In the genomic region with DNA sequence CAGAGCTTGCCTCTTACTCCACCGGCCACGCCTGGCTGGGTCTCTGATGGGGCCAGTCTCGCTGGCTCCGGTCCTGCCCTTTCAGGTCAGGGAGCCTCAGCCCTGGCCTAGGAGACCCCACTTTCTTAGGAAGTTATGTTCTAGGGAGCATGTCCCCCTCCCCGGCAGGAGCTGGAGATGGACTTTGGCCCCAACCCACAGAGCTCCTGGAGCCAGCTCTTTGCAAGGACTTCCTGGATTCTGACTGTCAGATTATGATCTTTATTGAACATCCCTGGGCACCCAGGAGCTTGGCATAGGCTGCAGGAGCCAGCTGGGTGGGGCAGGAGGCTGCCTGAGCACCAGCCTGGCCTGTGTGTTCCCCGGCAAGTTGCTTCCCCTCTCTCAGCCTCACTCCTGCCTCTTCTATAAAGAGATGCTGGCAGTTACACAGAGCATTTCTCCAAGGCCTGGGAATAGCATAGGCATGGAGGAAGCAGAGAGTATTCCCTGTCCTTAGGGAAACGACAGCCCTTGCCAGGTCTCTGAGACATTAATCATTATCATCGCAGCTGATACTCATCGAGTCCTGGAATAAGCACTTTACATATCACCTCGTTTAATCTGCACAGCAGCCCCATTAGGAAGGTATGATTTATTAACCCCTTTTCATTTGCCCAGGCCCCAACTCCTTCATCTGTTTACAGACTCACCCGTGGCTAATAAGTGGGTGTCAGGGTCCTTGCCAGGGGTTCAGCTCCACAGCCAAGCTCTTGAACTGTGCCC, we compare ENCODE assay signal across 16 cellular contexts. TPM values are rescaled to one million over a fixed set of nuclear protein-coding genes. Genes with fewer than 3 reads are reported as not detected.
DNase-seq lines count a peak whose midpoint lies in the region; ATAC-seq and TF ChIP-seq lines count a peak whose summit lies in the region.
"Had no signal": no experiment of that assay in that cellular context is flagged by ENCODE, and none has a peak within 500 bp of the region (broad histone marks: within the 10 kb centered on the region; RNA-seq: fewer than 3 reads in every experiment).

No MANE protein-coding gene starts in this region.

- CTCF ChIA-PET in mammary epithelial cell (lab: Charles Lee; ENCODE audit: low non-redundant PET) (interaction anchor here (0.6 kb wide), 1 partner anchor 72 kb away, joined by 4 read pairs; no protein-coding TSS in a partner anchor), Panc1 (lab: Charles Lee) (interaction anchor here (1.8 kb wide), 1 partner anchor 37 kb away, joined by 7 read pairs; no protein-coding TSS in a partner anchor)

- no peak overlapping the region for H3K27ac Mint-ChIP-seq in stimulated activated effector memory CD8-positive, alpha-beta T cell treated with anti-CD3 and anti-CD28 coated beads, Interleukin-12 subunit alpha, Interleukin-12 subunit beta, amount 100 ng/mL, for 72 hours
- H3K27ac Mint-ChIP-seq: T-helper 17 cell had no signal

- no peak overlapping the region for H3K4me3 Mint-ChIP-seq in stimulated activated effector memory CD8-positive, alpha-beta T cell treated with anti-CD3 and anti-CD28 coated beads, Interleukin-12 subunit alpha, Interleukin-12 subunit beta, amount 100 ng/mL, for 72 hours
- H3K4me3 Mint-ChIP-seq: activated T-cell treated with anti-CD3 and anti-CD28 coated beads, Interleukin-2, amount 50 U/mL, for 24 hours; T-helper 17 cell had no signal

- H3K36me3 Mint-ChIP-seq in stimulated activated effector memory CD8-positive, alpha-beta T cell treated with anti-CD3 and anti-CD28 coated beads, Interleukin-12 subunit alpha, Interleukin-12 subunit beta, amount 100 ng/mL, for 72 hours = peaks cover 12% of the 10 kb centered on the region

- no peaks in the 10 kb centered on the region for H4K20me1 ChIP-seq in mammary epithelial cell (ENCODE audit: insufficient read depth, low read length)

- H3K36me3 ChIP-seq in mammary epithelial cell (ENCODE audit: insufficient read depth, low read length) = no peaks in the 10 kb centered on the region
- H3K36me3 ChIP-seq in Panc1 (ENCODE audit: control insufficient read depth, insufficient read depth, low read length) = no peaks in the 10 kb centered on the region
- H3K36me3 ChIP-seq in suprapubic skin = no peaks in the 10 kb centered on the region

- H3K27me3 ChIP-seq in mammary epithelial cell (ENCODE audit: insufficient read depth, low read length) (peaks cover 5% of the 10 kb centered on the region), Panc1 (ENCODE audit: control insufficient read depth, insufficient read depth, low read length) (no peaks in the 10 kb centered on the region; the same call in 1 of the 2 replicates), suprapubic skin (peaks cover 31% of the 10 kb centered on the region)

- TF ChIP-seq EP300 in suprapubic skin (IDR thresholded peaks at IDR 0.05) = no peak

- H3K9ac ChIP-seq in mammary epithelial cell (ENCODE audit: insufficient read depth, low read length) = no peak overlapping the region

- no peak overlapping the region for H2AFZ ChIP-seq in mammary epithelial cell (ENCODE audit: low read depth, low read length)

- H3K9me3 ChIP-seq in mammary epithelial cell (replicated peaks; ENCODE audit: insufficient read depth, low read length) (peaks cover 19% of the 10 kb centered on the region), Panc1 (ENCODE audit: control insufficient read depth, insufficient read depth, low read depth, low read length) (no peaks in the 10 kb centered on the region), suprapubic skin (no peaks in the 10 kb centered on the region)

- H3K4me1 Mint-ChIP-seq in stimulated activated effector memory CD8-positive, alpha-beta T cell treated with anti-CD3 and anti-CD28 coated beads, Interleukin-12 subunit alpha, Interleukin-12 subunit beta, amount 100 ng/mL, for 72 hours = no peaks in the 10 kb centered on the region

- 40% methylated on average over 11 of the region's 11 CpGs for WGBS in mammary epithelial cell (ENCODE audit: low coverage, missing lambda C conversion rate)
- WGBS in suprapubic skin = 27% methylated on average over 11 of the region's 11 CpGs

- ATAC-seq in Panc1 (peak; percentile 46; the same call in 1 of the 2 replicates), left colon (peak; percentile 79), HG03196 (IDR thresholded peaks at IDR 0.05; ENCODE audit: unreplicated experiment) (no peak)
- ATAC-seq in stimulated activated effector memory CD8-positive, alpha-beta T cell treated with anti-CD3 and anti-CD28 coated beads, Interleukin-12 subunit alpha, Interleukin-12 subunit beta, amount 100 ng/mL, for 72 hours = no peak
- ATAC-seq: T-helper 17 cell had no signal

- H3K4me2 ChIP-seq in mammary epithelial cell (ENCODE audit: insufficient read depth, low read depth, low read length) = no peak overlapping the region

- TF ChIP-seq CTCF in mammary epithelial cell (conservative IDR thresholded peaks at IDR 0.05 in 1 of 2, IDR thresholded peaks at IDR 0.05 in 1 of 2; ENCODE audit: extremely low read depth in 1 of 2, insufficient read depth in 1 of 2, low read depth in 1 of 2, low read length in 2 of 2) (no peak), Panc1 (IDR thresholded peaks at IDR 0.05) (no peak), suprapubic skin (IDR thresholded peaks at IDR 0.05) (no peak)

- POLR2A ChIA-PET in Panc1 (lab: Charles Lee) = no interaction called here

- H3K4me1 ChIP-seq in mammary epithelial cell (ENCODE audit: insufficient read depth, low read length) = peaks cover 11% of the 10 kb centered on the region
- H3K4me1 ChIP-seq in Panc1 (ENCODE audit: control insufficient read depth, insufficient read depth, low read length) = peaks cover 8% of the 10 kb centered on the region
- peaks cover 52% of the 10 kb centered on the region for H3K4me1 ChIP-seq in suprapubic skin

- in situ Hi-C loops in T47D (cut with HindIII; ENCODE audit: low pct_unique_long_range_greater_than_20kb, low sequenced_read_pairs) (no loop called here), mammary epithelial cell (cut with MboI; ENCODE audit: low sequenced_read_pairs in 2 of 2) (no loop called here), Panc1 (cut with HindIII; ENCODE audit: low pct_unique_long_range_greater_than_20kb, low sequenced_read_pairs) (no loop called here)

- peaks cover 6% of the 10 kb centered on the region for H3K9me3 Mint-ChIP-seq in stimulated activated effector memory CD8-positive, alpha-beta T cell treated with anti-CD3 and anti-CD28 coated beads, Interleukin-12 subunit alpha, Interleukin-12 subunit beta, amount 100 ng/mL, for 72 hours

- H3K79me2 ChIP-seq in mammary epithelial cell (ENCODE audit: insufficient read depth, low read length) = no peaks in the 10 kb centered on the region

- TF ChIP-seq POLR2A in suprapubic skin (IDR thresholded peaks at IDR 0.05) = no peak

- no TSS peak for BruUV-seq in mammary epithelial cell (replicated peaks; lab: Mats Ljungman, UMichigan)
- BruUV-seq in Panc1 (replicated peaks; lab: Mats Ljungman, UMichigan) = no TSS peak

- H3K27ac ChIP-seq in mammary epithelial cell (ENCODE audit: insufficient read depth, low read depth, low read length) (no peak overlapping the region), Panc1 (ENCODE audit: low read length) (peak overlapping the region; percentile 23; the same call in 1 of the 2 replicates), suprapubic skin (peak overlapping the region; percentile 42)

- H3K4me3 ChIP-seq in mammary epithelial cell (replicated peaks in 1 of 3; ENCODE audit: insufficient read depth in 1 of 3, low read depth in 2 of 3, low read length in 3 of 3) = no peak overlapping the region
- 0 out of 4 replicates have a peak overlapping the region, but pooled peaks of 1 of the 2 experiments have one; percentile 4 for H3K4me3 ChIP-seq in Panc1 (ENCODE audit: low read depth in 2 of 2, low read length in 2 of 2)
- peak overlapping the region; percentile 11 for H3K4me3 ChIP-seq in suprapubic skin

- DNase-seq in T47D (ENCODE audit: low read depth in 1 of 2, low spot score in 1 of 2) (peak; percentile 90 to 95), mammary epithelial cell (no peak), Panc1 (ENCODE audit: low read depth, low spot score) (no peak), left colon (peak; percentile 81 to 92), suprapubic skin (ENCODE audit: low spot score in 2 of 2) (no peak), HCEC 1CT (no peak)
- no peak for DNase-seq in stimulated activated effector memory CD8-positive, alpha-beta T cell treated with anti-CD3 and anti-CD28 coated beads, Interleukin-12 subunit alpha, Interleukin-12 subunit beta, amount 100 ng/mL, for 72 hours (ENCODE audit: low spot score in 2 of 2)
- DNase-seq: activated CD4-positive, alpha-beta T cell treated with anti-CD3 and anti-CD28 coated beads for 4 hours; activated T-cell treated with anti-CD3 and anti-CD28 coated beads, Interleukin-2, amount 50 U/mL, for 24 hours; dermis blood vessel endothelial cell; Karpas-422; NCI-H2107; stimulated activated CD4-positive, alpha-beta T cell treated with anti-CD3 and anti-CD28 coated beads, Interleukin-4, amount 100 ng/mL, for 4 hours; stimulated activated naive CD4-positive, alpha-beta T cell treated with Interleukin-2 at 50 U/mL for 16 hours; T-helper 17 cell had no signal

- intact Hi-C loops in mammary epithelial cell (cut with micrococcal nuclease) = loop anchor here (1.0 kb wide), 2 partner anchors 84 to 174 kb away; no protein-coding TSS in a partner anchor
- intact Hi-C loops in Panc1 (cut with micrococcal nuclease; ENCODE audit: unreplicated experiment) = no loop called here
- intact Hi-C loops in left colon (cut with DNase I, micrococcal nuclease) = no loop called here

- dilution Hi-C loops in mammary epithelial cell (cut with HindIII; ENCODE audit: low sequenced_read_pairs) = no loop called here

RNA-seq across cellular contexts. Expression of gene DEGS2, which starts 3.4 kb away (rescaled TPM):
- under 1 TPM; 0.17 to 0.87 TPM for total RNA-seq in mammary epithelial cell
- polyA plus RNA-seq in mammary epithelial cell = 0.36 TPM
- not detected for polyA minus RNA-seq in mammary epithelial cell
- 4.9 TPM for total RNA-seq in Panc1 (2021; ENCODE audit: unreplicated experiment)
- 10.8 TPM for polyA plus RNA-seq in Panc1 (2012; ENCODE audit: insufficient read length)
- total RNA-seq in left colon = 10 to 100 TPM; 25.0 to 36.9 TPM
- 100 to 1,000 TPM in 3 of 4 donors, 10 to 100 TPM in 1; 78.9 to 130 (median 108) TPM for total RNA-seq in suprapubic skin

Comparison
In these comparisons a context has a peak if more than half of its experiments do, and no peak if none do; other contexts are left out.
1. DNase-seq: peak in T47D (2 of 2) and left colon (2 of 2); none in mammary epithelial cell (single experiment), Panc1 (single experiment), suprapubic skin (0 of 2), stimulated activated effector memory CD8-positive, alpha-beta T cell treated with anti-CD3 and anti-CD28 coated beads, Interleukin-12 subunit alpha, Interleukin-12 subunit beta, amount 100 ng/mL, for 72 hours (0 of 2) and HCEC 1CT (single experiment).
2. ATAC-seq: peak in Panc1 (single experiment) and left colon (single experiment); none in HG03196 (single experiment) and stimulated activated effector memory CD8-positive, alpha-beta T cell treated with anti-CD3 and anti-CD28 coated beads, Interleukin-12 subunit alpha, Interleukin-12 subunit beta, amount 100 ng/mL, for 72 hours (single experiment).